13 cellular contexts compared by ENCODE assay signal in genomic region chr11:110251837-110252236, GRCh38. TPM values are rescaled to one million over a fixed set of nuclear protein-coding genes. Genes with fewer than 3 reads are reported as not detected.
DNase-seq lines count a peak whose midpoint lies in the region; ATAC-seq, FAIRE-seq and TF ChIP-seq lines count a peak whose summit lies in the region.
"Had no signal": no experiment of that assay in that cellular context is flagged by ENCODE, and none has a peak within 500 bp of the region (broad histone marks: within the 10 kb centered on the region; RNA-seq: fewer than 3 reads in every experiment).

No MANE protein-coding gene starts in this region.

- CTCF ChIA-PET in activated CD4-positive, alpha-beta memory T cell treated with anti-CD3 and anti-CD28 coated beads for 36 hours (lab: Charles Lee), result interaction anchor here (0.7 kb wide), 1 partner anchor 51 kb away, joined by 3 read pairs; no protein-coding TSS in a partner anchor

- no peak overlapping the region for H3K4me3 Mint-ChIP-seq in activated CD4-positive, alpha-beta memory T cell treated with anti-CD3 and anti-CD28 coated beads for 36 hours
- H3K4me3 Mint-ChIP-seq: activated CD4-positive, alpha-beta T cell treated with anti-CD3 and anti-CD28 coated beads, Interleukin-2, amount 10 ng/mL, durations not matched to agents 7 days and 5 days; CD8-positive, alpha-beta T cell; naive thymus-derived CD8-positive, alpha-beta T cell had no signal

- H3K27ac Mint-ChIP-seq in activated CD4-positive, alpha-beta memory T cell treated with anti-CD3 and anti-CD28 coated beads for 36 hours, result no peak overlapping the region
- H3K27ac Mint-ChIP-seq: activated CD4-positive, alpha-beta T cell treated with anti-CD3 and anti-CD28 coated beads, Interleukin-2, amount 10 ng/mL, durations not matched to agents 7 days and 5 days; CD8-positive, alpha-beta T cell had no signal

- H3K9ac ChIP-seq in kidney (ENCODE audit: low read length in 2 of 2), result no peak overlapping the region

- intact Hi-C loops in Right ventricle myocardium superior (cut with DNase I), result no loop called here
- intact Hi-C loops in cardiac septum (cut with DNase I), result no loop called here
- intact Hi-C loops in kidney (cut with DNase I), result no loop called here
- intact Hi-C loops in activated CD4-positive, alpha-beta memory T cell treated with anti-CD3 and anti-CD28 coated beads for 36 hours (cut with micrococcal nuclease), result no loop called here

- ATAC-seq in Right ventricle myocardium superior (ENCODE audit: poor library complexity), result peak; percentile 95
- ATAC-seq in SK-N-SH treated with all-trans-retinoic acid at 6 μM for 48 hours, result peak; percentile 89
- ATAC-seq in HG03571 (IDR thresholded peaks at IDR 0.05; ENCODE audit: unreplicated experiment), result no peak
- ATAC-seq: CD8-positive, alpha-beta T cell; naive thymus-derived CD8-positive, alpha-beta T cell had no signal

- H3K4me3 ChIP-seq in kidney (ENCODE audit: low read length in 2 of 2), result no peak overlapping the region

- DNase-seq in Right ventricle myocardium superior (no peak), cardiac septum (ENCODE audit: low spot score) (no peak), glomerular visceral epithelial cell (ENCODE audit: extremely low spot score) (peak; percentile 48), urothelium cell line (ENCODE audit: low spot score) (peak; percentile 29), kidney (no peak)
- DNase-seq in activated CD4-positive, alpha-beta memory T cell treated with anti-CD3 and anti-CD28 coated beads for 36 hours, result no peak
- DNase-seq: activated CD4-positive, alpha-beta T cell treated with anti-CD3 and anti-CD28 coated beads, Interleukin-2, amount 10 ng/mL, durations not matched to agents 7 days and 5 days; CD8-positive, alpha-beta T cell; effector CD8-positive, alpha-beta T cell; naive thymus-derived CD8-positive, alpha-beta T cell; NCI-H82 had no signal

- no peaks in the 10 kb centered on the region for H3K9me3 Mint-ChIP-seq in activated CD4-positive, alpha-beta memory T cell treated with anti-CD3 and anti-CD28 coated beads for 36 hours
- H3K9me3 Mint-ChIP-seq: activated CD4-positive, alpha-beta T cell treated with anti-CD3 and anti-CD28 coated beads, Interleukin-2, amount 10 ng/mL, durations not matched to agents 7 days and 5 days; CD8-positive, alpha-beta T cell; naive thymus-derived CD8-positive, alpha-beta T cell had no signal

- POLR2A ChIA-PET in activated CD4-positive, alpha-beta memory T cell treated with anti-CD3 and anti-CD28 coated beads for 36 hours (lab: Charles Lee), result no interaction called here

- peaks cover 13% of the 10 kb centered on the region for H3K4me1 Mint-ChIP-seq in activated CD4-positive, alpha-beta memory T cell treated with anti-CD3 and anti-CD28 coated beads for 36 hours (ENCODE audit: low read depth)
- H3K4me1 Mint-ChIP-seq: naive thymus-derived CD8-positive, alpha-beta T cell had no signal

- FAIRE-seq in urothelium cell line (lab: Jason Lieb, UNC) (no peak), kidney (lab: Jason Lieb, UNC) (no peak)

- no peak overlapping the region for H3K27ac ChIP-seq in kidney (ENCODE audit: low read depth in 2 of 2, low read length in 2 of 2)

- no peaks in the 10 kb centered on the region for H3K9me3 ChIP-seq in kidney (ENCODE audit: control insufficient read depth in 1 of 2, low read length in 2 of 2)

- no peak for TF ChIP-seq CTCF in kidney (IDR thresholded peaks at IDR 0.05; ENCODE audit: borderline replicate concordance, extremely low read depth, insufficient read depth)

- peaks cover 6 to 9% of the 10 kb centered on the region in 2 donors for H3K36me3 ChIP-seq in kidney (ENCODE audit: control insufficient read depth in 1 of 2, insufficient read depth in 2 of 2, low read length in 2 of 2)

- H3K27me3 Mint-ChIP-seq in activated CD4-positive, alpha-beta memory T cell treated with anti-CD3 and anti-CD28 coated beads for 36 hours, result no peaks in the 10 kb centered on the region
- H3K27me3 Mint-ChIP-seq: activated CD4-positive, alpha-beta T cell treated with anti-CD3 and anti-CD28 coated beads, Interleukin-2, amount 10 ng/mL, durations not matched to agents 7 days and 5 days; naive thymus-derived CD8-positive, alpha-beta T cell had no signal

- H3K36me3 Mint-ChIP-seq in activated CD4-positive, alpha-beta memory T cell treated with anti-CD3 and anti-CD28 coated beads for 36 hours, result peaks cover 22% of the 10 kb centered on the region

- peaks cover 3 to 5% of the 10 kb centered on the region in 2 donors for H3K4me1 ChIP-seq in kidney (ENCODE audit: control insufficient read depth in 1 of 2, insufficient read depth in 1 of 2, low read depth in 1 of 2, low read length in 2 of 2)

TF ChIP-seq in SK-N-SH treated with all-trans-retinoic acid at 6 μM for 48 hours, 23 proteins besides CTCF, POLR2A, EP300 and RAD21:
- TF ChIP-seq ISL1 (CRISPR knock-in tag; IDR thresholded peaks at IDR 0.05) (0 out of 2 replicates have a peak, but pooled peaks have one; percentile 30), PPARA (CRISPR knock-in tag; IDR thresholded peaks at IDR 0.05; ENCODE audit: borderline replicate concordance) (no peak)

RNA-seq across cellular contexts. Expression of gene RDX, which starts 44.6 kb away (rescaled TPM):
- total RNA-seq in Right ventricle myocardium superior, result 114 TPM
- total RNA-seq in cardiac septum, result 118 TPM
- total RNA-seq in kidney, result 97.3 TPM
- 28.0 TPM for polyA plus RNA-seq in kidney (ENCODE audit: insufficient read depth, low read depth, low replicate concordance)
- 10 to 100 TPM; 47.9 to 56.2 TPM for total RNA-seq in activated CD4-positive, alpha-beta memory T cell treated with anti-CD3 and anti-CD28 coated beads for 36 hours

Comparison
In these comparisons a context has a peak if more than half of its experiments do, and no peak if none do; other contexts are left out.
1. DNase-seq: peak in glomerular visceral epithelial cell (single experiment) and urothelium cell line (single experiment); none in Right ventricle myocardium superior (single experiment), cardiac septum (single experiment), kidney (single experiment) and activated CD4-positive, alpha-beta memory T cell treated with anti-CD3 and anti-CD28 coated beads for 36 hours (single experiment).